17 cellular contexts compared by ENCODE assay signal in genomic region chr2:120620025-120620793, GRCh38.
DNase-seq lines count a peak whose midpoint lies in the region; ATAC-seq and TF ChIP-seq lines count a peak whose summit lies in the region.
"Had no signal": no experiment of that assay in that cellular context is flagged by ENCODE, and none has a peak within 500 bp of the region (broad histone marks: within the 10 kb centered on the region; RNA-seq: fewer than 3 reads in every experiment).

No MANE protein-coding gene starts in this region.

- in situ Hi-C loops in IMR-90 (cut with MboI; ENCODE audit: low sequenced_read_pairs): no loop called here

- no peak overlapping the region for H3K56ac ChIP-seq in IMR-90 (ENCODE audit: extremely low read depth, insufficient read depth, low read length)

- peak; percentile 16 for DNase-seq in AG09319 (ENCODE audit: extremely low read depth, low read depth)
- DNase-seq in IMR-90: peak; percentile 57
- DNase-seq in amniotic epithelial cell (ENCODE audit: low read depth): peak; percentile 78
- DNase-seq in kidney glomerular epithelial cell (lab: John Stamatoyannopoulos, UW): peak; percentile 3
- DNase-seq in cortex of kidney (lab: John Stamatoyannopoulos, UW): no peak
- no peak for DNase-seq in left colon
- DNase-seq in NCI-H510A (lab: John Stamatoyannopoulos, UW): no peak
- DNase-seq in NCI-H1694 (lab: John Stamatoyannopoulos, UW): no peak
- DNase-seq: activated CD8-positive, alpha-beta T cell treated with anti-CD3 and anti-CD28 coated beads for 36 hours; central memory CD4-positive, alpha-beta T cell; NCI-H1436 treated with DMSO at 0.1 percent for 48 hours; NCI-H526 treated with DMSO at 0.1 percent for 48 hours; stimulated activated CD4-positive, alpha-beta T cell treated with anti-CD3 and anti-CD28 coated beads, Interleukin-4, amount 100 ng/mL, for 1 hour; T1000 had no signal

- dilution Hi-C loops in IMR-90 (cut with HindIII; ENCODE audit: low sequenced_read_pairs, unreplicated experiment): no loop called here

- peak overlapping the region; percentile 17; the same call in 1 of the 2 replicates for H3K4ac ChIP-seq in IMR-90 (ENCODE audit: low read depth, low read length)

- H4K8ac ChIP-seq in IMR-90 (ENCODE audit: low read depth in 2 of 2, low read length in 2 of 2): peak overlapping the region; percentile 11 to 74; a peak in 3 of 4 replicates

- H3K23ac ChIP-seq in IMR-90 (ENCODE audit: low read depth, low read length): peak overlapping the region; percentile 40; the same call in 1 of the 2 replicates

- H3K36me3 ChIP-seq in IMR-90 (ENCODE audit: control insufficient read depth, insufficient read depth, low read length): no peaks in the 10 kb centered on the region
- H3K36me3 ChIP-seq: prostate gland had no signal

- no peak overlapping the region for H3K27ac ChIP-seq in IMR-90 (ENCODE audit: insufficient read depth, low read length)
- H3K27ac ChIP-seq: BLaER1 treated with 17β-estradiol and CSF1 and Interleukin-3, amounts not matched to agents 10 nM and 100 nM; prostate gland had no signal

- H3K4me1 ChIP-seq in IMR-90 (ENCODE audit: control insufficient read depth, insufficient read depth, low read length): peaks cover 2% of the 10 kb centered on the region; the same call in 1 of the 2 replicates
- H3K4me1 ChIP-seq: prostate gland had no signal

- no peaks in the 10 kb centered on the region for H3K79me1 ChIP-seq in IMR-90 (ENCODE audit: low read depth in 1 of 2, low read length in 2 of 2)

- peak overlapping the region; percentile 6 for H2AFZ ChIP-seq in IMR-90 (replicated peaks; ENCODE audit: low read length, poor library complexity)

- TF ChIP-seq RAD21 in IMR-90 (IDR thresholded peaks at IDR 0.05; ENCODE audit: low read length): no peak

- no CpG with 5 or more reads among the region's 4 CpGs for WGBS in IMR-90 (ENCODE audit: extremely low coverage in 2 of 2, insufficient read length in 1 of 2), 2 experiments

- TF ChIP-seq CTCF in AG09319 (IDR thresholded peaks at IDR 0.05; ENCODE audit: low read depth, low read length) (no peak), IMR-90 (conservative IDR thresholded peaks at IDR 0.05; ENCODE audit: low read depth, low read length) (no peak)

- no peaks in the 10 kb centered on the region for H4K20me1 ChIP-seq in IMR-90 (ENCODE audit: insufficient read depth, low read length)
- H4K20me1 ChIP-seq: BLaER1 treated with 17β-estradiol and CSF1 and Interleukin-3, amounts not matched to agents 10 nM and 100 nM had no signal

- POLR2A ChIA-PET in IMR-90 (lab: Charles Lee; ENCODE audit: unreplicated experiment): interaction anchor here (0.6 kb wide), 1 partner anchor 261 kb away, joined by 3 read pairs; no protein-coding TSS in a partner anchor

- ATAC-seq in IMR-90 (ENCODE audit: low read depth) (peak; percentile 64; the same call in 1 of the 2 replicates), left colon (no peak)
- ATAC-seq: activated CD8-positive, alpha-beta T cell treated with anti-CD3 and anti-CD28 coated beads for 36 hours; stimulated activated effector memory CD8-positive, alpha-beta T cell treated with anti-CD3 and anti-CD28 coated beads, Interleukin-12 subunit alpha, Interleukin-12 subunit beta, amount 100 ng/mL, for 72 hours had no signal

- CTCF ChIA-PET in IMR-90 (lab: Yijun Ruan, JAX): no interaction called here

- H3K14ac ChIP-seq in IMR-90 (replicated peaks; ENCODE audit: low read depth, low read length): peak overlapping the region; percentile 49

- no peak overlapping the region for H2AK9ac ChIP-seq in IMR-90 (replicated peaks; ENCODE audit: low read depth, low read length, poor library complexity)

- H4K5ac ChIP-seq in IMR-90 (ENCODE audit: low read depth, low read length): peak overlapping the region; percentile 3; the same call in 1 of the 2 replicates

- intact Hi-C loops in IMR-90 (cut with micrococcal nuclease) (no loop called here), left colon (cut with DNase I, micrococcal nuclease) (no loop called here)

- peak overlapping the region; percentile 3; the same call in 1 of the 2 replicates for H4K91ac ChIP-seq in IMR-90 (ENCODE audit: insufficient read depth, low read depth, low read length)

- H3K9ac ChIP-seq in IMR-90 (ENCODE audit: low read depth, low read length): no peak overlapping the region
- H3K9ac ChIP-seq: BLaER1 treated with 17β-estradiol and CSF1 and Interleukin-3, amounts not matched to agents 10 nM and 100 nM had no signal

- H2BK20ac ChIP-seq in IMR-90 (ENCODE audit: low read depth, low read length): peak overlapping the region; percentile 27; the same call in 1 of the 2 replicates

- H2BK5ac ChIP-seq in IMR-90 (ENCODE audit: low read depth, low read length, poor library complexity, severe bottlenecking): peak overlapping the region; percentile 73

- peaks cover under 1% of the 10 kb centered on the region; the same call in 1 of the 2 replicates for H3K9me1 ChIP-seq in IMR-90 (ENCODE audit: insufficient read depth, low read length)

- H3K9me3 ChIP-seq in IMR-90 (ENCODE audit: control insufficient read depth, insufficient read depth, low read length): no peaks in the 10 kb centered on the region; the same call in 1 of the 2 replicates
- H3K9me3 ChIP-seq: prostate gland had no signal

- peak overlapping the region; percentile 58; the same call in 1 of the 2 replicates for H2BK120ac ChIP-seq in IMR-90 (ENCODE audit: low read depth, low read length)

- peak overlapping the region; percentile 6; the same call in 1 of the 2 replicates for H3K18ac ChIP-seq in IMR-90 (ENCODE audit: low read depth, low read length)

- BruUV-seq in IMR-90 (replicated peaks; lab: Mats Ljungman, UMichigan): no TSS peak

- no peak overlapping the region for H3K4me3 ChIP-seq in IMR-90 (ENCODE audit: insufficient read depth, low read depth, low read length)
- H3K4me3 ChIP-seq: BLaER1 treated with 17β-estradiol and CSF1 and Interleukin-3, amounts not matched to agents 10 nM and 100 nM; prostate gland had no signal

- TF ChIP-seq POLR2A in IMR-90 (IDR thresholded peaks at IDR 0.05; ENCODE audit: low read depth, low read length): no peak

- peak overlapping the region; percentile 6; the same call in 1 of the 3 replicates for H2BK15ac ChIP-seq in IMR-90 (ENCODE audit: low read depth, low read length)

- H3K27me3 ChIP-seq in IMR-90 (ENCODE audit: control insufficient read depth, insufficient read depth, low read length): no peaks in the 10 kb centered on the region; the same call in 1 of the 2 replicates
- H3K27me3 ChIP-seq: BLaER1 treated with 17β-estradiol and CSF1 and Interleukin-3, amounts not matched to agents 10 nM and 100 nM had no signal

- H2AK5ac ChIP-seq in IMR-90 (ENCODE audit: low read depth, low read length): no peak overlapping the region

- H3K4me2 ChIP-seq in IMR-90 (ENCODE audit: low read depth, low read length): no peak overlapping the region
- H3K4me2 ChIP-seq: BLaER1 treated with 17β-estradiol and CSF1 and Interleukin-3, amounts not matched to agents 10 nM and 100 nM had no signal

TF ChIP-seq in IMR-90, 13 proteins besides CTCF, POLR2A, EP300 and RAD21:
- no peak for TF ChIP-seq NFE2L2 (IDR thresholded peaks at IDR 0.05; ENCODE audit: low read depth, low read length)
- TF ChIP-seq CEBPB (IDR thresholded peaks at IDR 0.05; ENCODE audit: low read depth, low read length): peak; percentile 85

Comparison
In these comparisons a context has a peak if more than half of its experiments do, and no peak if none do; other contexts are left out.
1. DNase-seq: peak in AG09319 (single experiment), IMR-90 (single experiment), amniotic epithelial cell (single experiment) and kidney glomerular epithelial cell (single experiment); none in cortex of kidney (single experiment), left colon (0 of 2), NCI-H510A (single experiment) and NCI-H1694 (single experiment).